Comparison of ENCODE assay signal across 2 cellular contexts in the genomic region with DNA sequence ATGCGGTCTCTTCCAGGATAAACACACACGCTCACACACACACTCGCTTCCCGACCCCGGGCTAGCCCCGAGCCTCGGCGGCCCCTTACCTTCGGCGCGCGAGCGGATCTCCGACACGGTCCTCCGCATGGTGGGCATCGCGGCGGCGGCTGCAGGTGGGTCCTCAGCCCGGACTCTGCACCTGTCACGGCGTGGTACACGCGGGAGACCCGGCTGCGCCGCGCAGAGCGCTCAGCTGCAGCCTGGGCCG.
TF ChIP-seq lines count a peak whose summit lies in the region.

No MANE protein-coding gene starts in this region.

TF ChIP-seq in HEK293, 187 proteins besides CTCF, POLR2A, EP300 and RAD21 (continued from another document):
- TF ChIP-seq, protein P1, sequence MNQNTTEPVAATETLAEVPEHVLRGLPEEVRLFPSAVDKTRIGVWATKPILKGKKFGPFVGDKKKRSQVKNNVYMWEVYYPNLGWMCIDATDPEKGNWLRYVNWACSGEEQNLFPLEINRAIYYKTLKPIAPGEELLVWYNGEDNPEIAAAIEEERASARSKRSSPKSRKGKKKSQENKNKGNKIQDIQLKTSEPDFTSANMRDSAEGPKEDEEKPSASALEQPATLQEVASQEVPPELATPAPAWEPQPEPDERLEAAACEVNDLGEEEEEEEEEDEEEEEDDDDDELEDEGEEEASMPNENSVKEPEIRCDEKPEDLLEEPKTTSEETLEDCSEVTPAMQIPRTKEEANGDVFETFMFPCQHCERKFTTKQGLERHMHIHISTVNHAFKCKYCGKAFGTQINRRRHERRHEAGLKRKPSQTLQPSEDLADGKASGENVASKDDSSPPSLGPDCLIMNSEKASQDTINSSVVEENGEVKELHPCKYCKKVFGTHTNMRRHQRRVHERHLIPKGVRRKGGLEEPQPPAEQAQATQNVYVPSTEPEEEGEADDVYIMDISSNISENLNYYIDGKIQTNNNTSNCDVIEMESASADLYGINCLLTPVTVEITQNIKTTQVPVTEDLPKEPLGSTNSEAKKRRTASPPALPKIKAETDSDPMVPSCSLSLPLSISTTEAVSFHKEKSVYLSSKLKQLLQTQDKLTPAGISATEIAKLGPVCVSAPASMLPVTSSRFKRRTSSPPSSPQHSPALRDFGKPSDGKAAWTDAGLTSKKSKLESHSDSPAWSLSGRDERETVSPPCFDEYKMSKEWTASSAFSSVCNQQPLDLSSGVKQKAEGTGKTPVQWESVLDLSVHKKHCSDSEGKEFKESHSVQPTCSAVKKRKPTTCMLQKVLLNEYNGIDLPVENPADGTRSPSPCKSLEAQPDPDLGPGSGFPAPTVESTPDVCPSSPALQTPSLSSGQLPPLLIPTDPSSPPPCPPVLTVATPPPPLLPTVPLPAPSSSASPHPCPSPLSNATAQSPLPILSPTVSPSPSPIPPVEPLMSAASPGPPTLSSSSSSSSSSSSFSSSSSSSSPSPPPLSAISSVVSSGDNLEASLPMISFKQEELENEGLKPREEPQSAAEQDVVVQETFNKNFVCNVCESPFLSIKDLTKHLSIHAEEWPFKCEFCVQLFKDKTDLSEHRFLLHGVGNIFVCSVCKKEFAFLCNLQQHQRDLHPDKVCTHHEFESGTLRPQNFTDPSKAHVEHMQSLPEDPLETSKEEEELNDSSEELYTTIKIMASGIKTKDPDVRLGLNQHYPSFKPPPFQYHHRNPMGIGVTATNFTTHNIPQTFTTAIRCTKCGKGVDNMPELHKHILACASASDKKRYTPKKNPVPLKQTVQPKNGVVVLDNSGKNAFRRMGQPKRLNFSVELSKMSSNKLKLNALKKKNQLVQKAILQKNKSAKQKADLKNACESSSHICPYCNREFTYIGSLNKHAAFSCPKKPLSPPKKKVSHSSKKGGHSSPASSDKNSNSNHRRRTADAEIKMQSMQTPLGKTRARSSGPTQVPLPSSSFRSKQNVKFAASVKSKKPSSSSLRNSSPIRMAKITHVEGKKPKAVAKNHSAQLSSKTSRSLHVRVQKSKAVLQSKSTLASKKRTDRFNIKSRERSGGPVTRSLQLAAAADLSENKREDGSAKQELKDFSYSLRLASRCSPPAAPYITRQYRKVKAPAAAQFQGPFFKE (tag by site-specific recombination; IDR thresholded peaks at IDR 0.05; ENCODE audit: borderline replicate concordance): no peak
- TF ChIP-seq, protein P2, sequence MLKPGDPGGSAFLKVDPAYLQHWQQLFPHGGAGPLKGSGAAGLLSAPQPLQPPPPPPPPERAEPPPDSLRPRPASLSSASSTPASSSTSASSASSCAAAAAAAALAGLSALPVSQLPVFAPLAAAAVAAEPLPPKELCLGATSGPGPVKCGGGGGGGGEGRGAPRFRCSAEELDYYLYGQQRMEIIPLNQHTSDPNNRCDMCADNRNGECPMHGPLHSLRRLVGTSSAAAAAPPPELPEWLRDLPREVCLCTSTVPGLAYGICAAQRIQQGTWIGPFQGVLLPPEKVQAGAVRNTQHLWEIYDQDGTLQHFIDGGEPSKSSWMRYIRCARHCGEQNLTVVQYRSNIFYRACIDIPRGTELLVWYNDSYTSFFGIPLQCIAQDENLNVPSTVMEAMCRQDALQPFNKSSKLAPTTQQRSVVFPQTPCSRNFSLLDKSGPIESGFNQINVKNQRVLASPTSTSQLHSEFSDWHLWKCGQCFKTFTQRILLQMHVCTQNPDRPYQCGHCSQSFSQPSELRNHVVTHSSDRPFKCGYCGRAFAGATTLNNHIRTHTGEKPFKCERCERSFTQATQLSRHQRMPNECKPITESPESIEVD (tag by site-specific recombination; IDR thresholded peaks at IDR 0.05): no peak
- TF ChIP-seq, protein P3, sequence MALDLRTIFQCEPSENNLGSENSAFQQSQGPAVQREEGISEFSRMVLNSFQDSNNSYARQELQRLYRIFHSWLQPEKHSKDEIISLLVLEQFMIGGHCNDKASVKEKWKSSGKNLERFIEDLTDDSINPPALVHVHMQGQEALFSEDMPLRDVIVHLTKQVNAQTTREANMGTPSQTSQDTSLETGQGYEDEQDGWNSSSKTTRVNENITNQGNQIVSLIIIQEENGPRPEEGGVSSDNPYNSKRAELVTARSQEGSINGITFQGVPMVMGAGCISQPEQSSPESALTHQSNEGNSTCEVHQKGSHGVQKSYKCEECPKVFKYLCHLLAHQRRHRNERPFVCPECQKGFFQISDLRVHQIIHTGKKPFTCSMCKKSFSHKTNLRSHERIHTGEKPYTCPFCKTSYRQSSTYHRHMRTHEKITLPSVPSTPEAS (tag by site-specific recombination; IDR thresholded peaks at IDR 0.05): peak; percentile 51
- no peak for TF ChIP-seq ZNF157 (tag by site-specific recombination; IDR thresholded peaks at IDR 0.05)
- TF ChIP-seq ZNF837 (tag by site-specific recombination; IDR thresholded peaks at IDR 0.05): no peak
- TF ChIP-seq ZIC2 (tag by site-specific recombination; IDR thresholded peaks at IDR 0.05): no peak
- TF ChIP-seq ZBTB21 (tag by site-specific recombination; IDR thresholded peaks at IDR 0.05): no peak
- 0 out of 2 replicates have a peak, but pooled peaks have one; percentile 10 for TF ChIP-seq ZNF600 (tag by site-specific recombination; IDR thresholded peaks at IDR 0.05)
- TF ChIP-seq ZNF335 (tag by site-specific recombination; conservative IDR thresholded peaks at IDR 0.05): peak; percentile 65

TF ChIP-seq in WTC11, 78 proteins besides CTCF, POLR2A, EP300 and RAD21 (continued from another document):
- TF ChIP-seq, protein P4, sequence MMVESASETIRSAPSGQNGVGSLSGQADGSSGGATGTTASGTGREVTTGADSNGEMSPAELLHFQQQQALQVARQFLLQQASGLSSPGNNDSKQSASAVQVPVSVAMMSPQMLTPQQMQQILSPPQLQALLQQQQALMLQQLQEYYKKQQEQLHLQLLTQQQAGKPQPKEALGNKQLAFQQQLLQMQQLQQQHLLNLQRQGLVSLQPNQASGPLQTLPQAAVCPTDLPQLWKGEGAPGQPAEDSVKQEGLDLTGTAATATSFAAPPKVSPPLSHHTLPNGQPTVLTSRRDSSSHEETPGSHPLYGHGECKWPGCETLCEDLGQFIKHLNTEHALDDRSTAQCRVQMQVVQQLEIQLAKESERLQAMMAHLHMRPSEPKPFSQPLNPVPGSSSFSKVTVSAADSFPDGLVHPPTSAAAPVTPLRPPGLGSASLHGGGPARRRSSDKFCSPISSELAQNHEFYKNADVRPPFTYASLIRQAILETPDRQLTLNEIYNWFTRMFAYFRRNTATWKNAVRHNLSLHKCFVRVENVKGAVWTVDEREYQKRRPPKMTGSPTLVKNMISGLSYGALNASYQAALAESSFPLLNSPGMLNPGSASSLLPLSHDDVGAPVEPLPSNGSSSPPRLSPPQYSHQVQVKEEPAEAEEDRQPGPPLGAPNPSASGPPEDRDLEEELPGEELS (CRISPR knock-in tag; IDR thresholded peaks at IDR 0.05): no peak
- TF ChIP-seq ZNF317 (CRISPR knock-in tag; IDR thresholded peaks at IDR 0.05; ENCODE audit: borderline replicate concordance, low read depth): no peak
- no peak for TF ChIP-seq JAZF1 (CRISPR knock-in tag; IDR thresholded peaks at IDR 0.05)
- no peak for TF ChIP-seq ESRRA (CRISPR knock-in tag; IDR thresholded peaks at IDR 0.05; ENCODE audit: borderline replicate concordance)
- TF ChIP-seq SMAD4 (CRISPR knock-in tag; IDR thresholded peaks at IDR 0.05): peak; percentile 33; the same call in 1 of the 2 replicates
- TF ChIP-seq, protein P5, sequence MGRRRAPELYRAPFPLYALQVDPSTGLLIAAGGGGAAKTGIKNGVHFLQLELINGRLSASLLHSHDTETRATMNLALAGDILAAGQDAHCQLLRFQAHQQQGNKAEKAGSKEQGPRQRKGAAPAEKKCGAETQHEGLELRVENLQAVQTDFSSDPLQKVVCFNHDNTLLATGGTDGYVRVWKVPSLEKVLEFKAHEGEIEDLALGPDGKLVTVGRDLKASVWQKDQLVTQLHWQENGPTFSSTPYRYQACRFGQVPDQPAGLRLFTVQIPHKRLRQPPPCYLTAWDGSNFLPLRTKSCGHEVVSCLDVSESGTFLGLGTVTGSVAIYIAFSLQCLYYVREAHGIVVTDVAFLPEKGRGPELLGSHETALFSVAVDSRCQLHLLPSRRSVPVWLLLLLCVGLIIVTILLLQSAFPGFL (CRISPR knock-in tag; IDR thresholded peaks at IDR 0.05; ENCODE audit: borderline replicate concordance): no peak
- TF ChIP-seq MYBL2 (CRISPR knock-in tag; IDR thresholded peaks at IDR 0.05): no peak
- no peak for TF ChIP-seq MXD4 (CRISPR knock-in tag; IDR thresholded peaks at IDR 0.05; ENCODE audit: borderline replicate concordance)
- no peak for TF ChIP-seq ZNF423 (CRISPR knock-in tag; IDR thresholded peaks at IDR 0.05)
- TF ChIP-seq, protein P6, sequence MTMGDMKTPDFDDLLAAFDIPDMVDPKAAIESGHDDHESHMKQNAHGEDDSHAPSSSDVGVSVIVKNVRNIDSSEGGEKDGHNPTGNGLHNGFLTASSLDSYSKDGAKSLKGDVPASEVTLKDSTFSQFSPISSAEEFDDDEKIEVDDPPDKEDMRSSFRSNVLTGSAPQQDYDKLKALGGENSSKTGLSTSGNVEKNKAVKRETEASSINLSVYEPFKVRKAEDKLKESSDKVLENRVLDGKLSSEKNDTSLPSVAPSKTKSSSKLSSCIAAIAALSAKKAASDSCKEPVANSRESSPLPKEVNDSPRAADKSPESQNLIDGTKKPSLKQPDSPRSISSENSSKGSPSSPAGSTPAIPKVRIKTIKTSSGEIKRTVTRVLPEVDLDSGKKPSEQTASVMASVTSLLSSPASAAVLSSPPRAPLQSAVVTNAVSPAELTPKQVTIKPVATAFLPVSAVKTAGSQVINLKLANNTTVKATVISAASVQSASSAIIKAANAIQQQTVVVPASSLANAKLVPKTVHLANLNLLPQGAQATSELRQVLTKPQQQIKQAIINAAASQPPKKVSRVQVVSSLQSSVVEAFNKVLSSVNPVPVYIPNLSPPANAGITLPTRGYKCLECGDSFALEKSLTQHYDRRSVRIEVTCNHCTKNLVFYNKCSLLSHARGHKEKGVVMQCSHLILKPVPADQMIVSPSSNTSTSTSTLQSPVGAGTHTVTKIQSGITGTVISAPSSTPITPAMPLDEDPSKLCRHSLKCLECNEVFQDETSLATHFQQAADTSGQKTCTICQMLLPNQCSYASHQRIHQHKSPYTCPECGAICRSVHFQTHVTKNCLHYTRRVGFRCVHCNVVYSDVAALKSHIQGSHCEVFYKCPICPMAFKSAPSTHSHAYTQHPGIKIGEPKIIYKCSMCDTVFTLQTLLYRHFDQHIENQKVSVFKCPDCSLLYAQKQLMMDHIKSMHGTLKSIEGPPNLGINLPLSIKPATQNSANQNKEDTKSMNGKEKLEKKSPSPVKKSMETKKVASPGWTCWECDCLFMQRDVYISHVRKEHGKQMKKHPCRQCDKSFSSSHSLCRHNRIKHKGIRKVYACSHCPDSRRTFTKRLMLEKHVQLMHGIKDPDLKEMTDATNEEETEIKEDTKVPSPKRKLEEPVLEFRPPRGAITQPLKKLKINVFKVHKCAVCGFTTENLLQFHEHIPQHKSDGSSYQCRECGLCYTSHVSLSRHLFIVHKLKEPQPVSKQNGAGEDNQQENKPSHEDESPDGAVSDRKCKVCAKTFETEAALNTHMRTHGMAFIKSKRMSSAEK (CRISPR knock-in tag; IDR thresholded peaks at IDR 0.05; ENCODE audit: borderline replicate concordance): no peak
- TF ChIP-seq SOX15 (CRISPR knock-in tag; IDR thresholded peaks at IDR 0.05): no peak
- TF ChIP-seq, protein P7, sequence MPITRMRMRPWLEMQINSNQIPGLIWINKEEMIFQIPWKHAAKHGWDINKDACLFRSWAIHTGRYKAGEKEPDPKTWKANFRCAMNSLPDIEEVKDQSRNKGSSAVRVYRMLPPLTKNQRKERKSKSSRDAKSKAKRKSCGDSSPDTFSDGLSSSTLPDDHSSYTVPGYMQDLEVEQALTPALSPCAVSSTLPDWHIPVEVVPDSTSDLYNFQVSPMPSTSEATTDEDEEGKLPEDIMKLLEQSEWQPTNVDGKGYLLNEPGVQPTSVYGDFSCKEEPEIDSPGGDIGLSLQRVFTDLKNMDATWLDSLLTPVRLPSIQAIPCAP (CRISPR knock-in tag; IDR thresholded peaks at IDR 0.05): no peak
- TF ChIP-seq KAT7 (CRISPR knock-in tag; IDR thresholded peaks at IDR 0.05; ENCODE audit: borderline replicate concordance): peak; percentile 81; the same call in 1 of the 2 replicates
- TF ChIP-seq SMAD3 (CRISPR knock-in tag; IDR thresholded peaks at IDR 0.05; ENCODE audit: borderline replicate concordance): no peak
- no peak for TF ChIP-seq ZNF671 (CRISPR knock-in tag; IDR thresholded peaks at IDR 0.05)
- TF ChIP-seq, protein P8, sequence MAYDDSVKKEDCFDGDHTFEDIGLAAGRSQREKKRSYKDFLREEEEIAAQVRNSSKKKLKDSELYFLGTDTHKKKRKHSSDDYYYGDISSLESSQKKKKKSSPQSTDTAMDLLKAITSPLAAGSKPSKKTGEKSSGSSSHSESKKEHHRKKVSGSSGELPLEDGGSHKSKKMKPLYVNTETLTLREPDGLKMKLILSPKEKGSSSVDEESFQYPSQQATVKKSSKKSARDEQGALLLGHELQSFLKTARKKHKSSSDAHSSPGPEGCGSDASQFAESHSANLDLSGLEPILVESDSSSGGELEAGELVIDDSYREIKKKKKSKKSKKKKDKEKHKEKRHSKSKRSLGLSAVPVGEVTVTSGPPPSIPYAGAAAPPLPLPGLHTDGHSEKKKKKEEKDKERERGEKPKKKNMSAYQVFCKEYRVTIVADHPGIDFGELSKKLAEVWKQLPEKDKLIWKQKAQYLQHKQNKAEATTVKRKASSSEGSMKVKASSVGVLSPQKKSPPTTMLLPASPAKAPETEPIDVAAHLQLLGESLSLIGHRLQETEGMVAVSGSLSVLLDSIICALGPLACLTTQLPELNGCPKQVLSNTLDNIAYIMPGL (CRISPR knock-in tag; IDR thresholded peaks at IDR 0.05): 0 out of 2 replicates have a peak, but pooled peaks have one; percentile 54
- no peak for TF ChIP-seq GTF2I (CRISPR knock-in tag; conservative IDR thresholded peaks at IDR 0.05)
- TF ChIP-seq, protein P9, sequence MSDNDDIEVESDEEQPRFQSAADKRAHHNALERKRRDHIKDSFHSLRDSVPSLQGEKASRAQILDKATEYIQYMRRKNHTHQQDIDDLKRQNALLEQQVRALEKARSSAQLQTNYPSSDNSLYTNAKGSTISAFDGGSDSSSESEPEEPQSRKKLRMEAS (CRISPR knock-in tag; IDR thresholded peaks at IDR 0.05): no peak
- TF ChIP-seq, protein P10, sequence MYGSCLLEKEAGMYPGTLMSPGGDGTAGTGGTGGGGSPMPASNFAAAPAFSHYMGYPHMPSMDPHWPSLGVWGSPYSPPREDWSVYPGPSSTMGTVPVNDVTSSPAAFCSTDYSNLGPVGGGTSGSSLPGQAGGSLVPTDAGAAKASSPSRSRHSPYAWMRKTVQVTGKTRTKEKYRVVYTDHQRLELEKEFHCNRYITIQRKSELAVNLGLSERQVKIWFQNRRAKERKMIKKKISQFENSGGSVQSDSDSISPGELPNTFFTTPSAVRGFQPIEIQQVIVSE (CRISPR knock-in tag; IDR thresholded peaks at IDR 0.05; ENCODE audit: borderline replicate concordance): no peak
- no peak for TF ChIP-seq GABPB1 (CRISPR knock-in tag; IDR thresholded peaks at IDR 0.05)
- TF ChIP-seq NFATC4 (CRISPR knock-in tag; IDR thresholded peaks at IDR 0.05): no peak
- TF ChIP-seq, protein P11, sequence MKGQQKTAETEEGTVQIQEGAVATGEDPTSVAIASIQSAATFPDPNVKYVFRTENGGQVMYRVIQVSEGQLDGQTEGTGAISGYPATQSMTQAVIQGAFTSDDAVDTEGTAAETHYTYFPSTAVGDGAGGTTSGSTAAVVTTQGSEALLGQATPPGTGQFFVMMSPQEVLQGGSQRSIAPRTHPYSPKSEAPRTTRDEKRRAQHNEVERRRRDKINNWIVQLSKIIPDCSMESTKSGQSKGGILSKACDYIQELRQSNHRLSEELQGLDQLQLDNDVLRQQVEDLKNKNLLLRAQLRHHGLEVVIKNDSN (CRISPR knock-in tag; IDR thresholded peaks at IDR 0.05): no peak
- TF ChIP-seq ZNF219 (CRISPR knock-in tag; IDR thresholded peaks at IDR 0.05; ENCODE audit: borderline replicate concordance): no peak
- TF ChIP-seq RELA (CRISPR knock-in tag; IDR thresholded peaks at IDR 0.05; ENCODE audit: borderline replicate concordance): 0 out of 2 replicates have a peak, but pooled peaks have one; percentile 41
- no peak for TF ChIP-seq OVOL2 (CRISPR knock-in tag; IDR thresholded peaks at IDR 0.05; ENCODE audit: borderline replicate concordance)
- no peak for TF ChIP-seq HMGA2 (CRISPR knock-in tag; IDR thresholded peaks at IDR 0.05)
